Comparison of ENCODE assay signal across 9 cellular contexts in the genomic region with DNA sequence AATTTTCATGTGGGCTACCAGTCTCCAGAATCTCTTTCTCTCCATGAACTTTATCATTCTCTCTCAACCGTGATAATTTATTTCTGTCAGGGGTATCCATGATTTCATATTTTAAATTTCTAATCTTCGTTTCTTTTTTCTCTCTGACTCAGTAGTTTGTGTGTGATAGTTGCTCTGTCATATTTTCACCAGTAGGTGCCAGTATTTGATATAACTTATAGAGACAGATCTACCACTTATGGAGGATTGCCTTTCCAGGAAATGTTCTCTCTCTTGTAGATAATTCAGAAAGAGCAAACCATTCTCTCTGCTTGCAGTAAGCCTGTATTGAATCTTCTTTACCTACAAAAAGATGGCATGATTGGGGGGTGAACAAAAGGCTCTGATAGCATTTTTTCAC.
DNase-seq lines count a peak whose midpoint lies in the region; ATAC-seq and TF ChIP-seq lines count a peak whose summit lies in the region.
"Had no signal": no experiment of that assay in that cellular context is flagged by ENCODE, and none has a peak within 500 bp of the region (broad histone marks: within the 10 kb centered on the region; RNA-seq: fewer than 3 reads in every experiment).

No MANE protein-coding gene starts in this region.

- no peak for DNase-seq in AG04450 (ENCODE audit: low read depth, low spot score)
- peak; percentile 22 for DNase-seq in NCI-H2171 treated with DMSO at 0.1 percent for 48 hours (lab: John Stamatoyannopoulos, UW)
- no peak for DNase-seq in mammary epithelial cell
- no peak for DNase-seq in lung (ENCODE audit: low spot score)
- no peak for DNase-seq in omental fat pad (ENCODE audit: low spot score)
- DNase-seq: stimulated activated naive B cell treated with anti-CD40 and anti-IgM and Interleukin-4, amounts not matched to agents 10 μg/mL and 1 μg/mL and 100 μg/mL, for 72 hours had no signal

- CTCF ChIA-PET in AG04450 (lab: Charles Lee): interaction anchor here (0.5 to 5.4 kb wide), 17 partner anchors 11 to 402 kb away, joined by 3 to 78 read pairs (median 4); partner anchors contain the start of gene RPGR
- CTCF ChIA-PET in mammary epithelial cell (lab: Charles Lee; ENCODE audit: low non-redundant PET): no interaction called here

- dilution Hi-C loops in mammary epithelial cell (cut with HindIII; ENCODE audit: low sequenced_read_pairs): no loop called here

- H3K27me3 ChIP-seq in AG04450 (ENCODE audit: control insufficient read depth, insufficient read depth, low read length) (no peaks in the 10 kb centered on the region), mammary epithelial cell (ENCODE audit: insufficient read depth, low read length) (peaks cover 6% of the 10 kb centered on the region), lung (ENCODE audit: control insufficient read depth, insufficient read depth) (no peaks in the 10 kb centered on the region)

- intact Hi-C loops in mammary epithelial cell (cut with micrococcal nuclease): loop anchor here (1.0 to 2.0 kb wide), 3 partner anchors 181 to 248 kb away; no protein-coding TSS in a partner anchor

- BruUV-seq in mammary epithelial cell (replicated peaks; lab: Mats Ljungman, UMichigan): no TSS peak

- H3K4me2 ChIP-seq in mammary epithelial cell (ENCODE audit: insufficient read depth, low read depth, low read length): no peak overlapping the region

- H3K4me3 ChIP-seq in AG04450 (ENCODE audit: low read depth, low read length): no peak overlapping the region
- no peak overlapping the region for H3K4me3 ChIP-seq in mammary epithelial cell (replicated peaks in 1 of 3; ENCODE audit: insufficient read depth in 1 of 3, low read depth in 2 of 3, low read length in 3 of 3)
- H3K4me3 ChIP-seq in lung: no peak overlapping the region

- ATAC-seq in GM18517 (IDR thresholded peaks at IDR 0.05; ENCODE audit: unreplicated experiment) (peak; percentile 56), lung (ENCODE audit: insufficient read depth, low FRiP score) (no peak), GM18873 (IDR thresholded peaks at IDR 0.05; ENCODE audit: low FRiP score, unreplicated experiment) (no peak), omental fat pad (ENCODE audit: low FRiP score) (no peak), GM19395 (IDR thresholded peaks at IDR 0.05; ENCODE audit: unreplicated experiment) (no peak)

- H3K27ac ChIP-seq in AG04450 (ENCODE audit: low read depth, low read length) (no peak overlapping the region), mammary epithelial cell (ENCODE audit: insufficient read depth, low read depth, low read length) (no peak overlapping the region), lung (ENCODE audit: low read depth in 1 of 2, low read length in 1 of 2) (no peak overlapping the region)

- no peaks in the 10 kb centered on the region for H3K79me2 ChIP-seq in mammary epithelial cell (ENCODE audit: insufficient read depth, low read length)

- H3K4me1 ChIP-seq in mammary epithelial cell (ENCODE audit: insufficient read depth, low read length) (peaks cover 3% of the 10 kb centered on the region), lung (ENCODE audit: control insufficient read depth in 2 of 2, insufficient read depth in 2 of 2, low read length in 2 of 2) (no peaks in the 10 kb centered on the region)

- H3K36me3 ChIP-seq in mammary epithelial cell (ENCODE audit: insufficient read depth, low read length): no peaks in the 10 kb centered on the region
- H3K36me3 ChIP-seq in lung (ENCODE audit: control insufficient read depth in 2 of 2, insufficient read depth in 2 of 2, low read length in 2 of 2): no peaks in the 10 kb centered on the region

- in situ Hi-C loops in mammary epithelial cell (cut with MboI; ENCODE audit: low sequenced_read_pairs in 2 of 2): loop anchor here (10.0 kb wide), 1 partner anchor 248 kb away; no protein-coding TSS in a partner anchor

- H2AFZ ChIP-seq in mammary epithelial cell (ENCODE audit: low read depth, low read length): no peak overlapping the region

- TF ChIP-seq CTCF in AG04450 (IDR thresholded peaks at IDR 0.05; ENCODE audit: low read depth, low read length): peak; percentile 55
- peak; percentile 44 to 61 for TF ChIP-seq CTCF in mammary epithelial cell (conservative IDR thresholded peaks at IDR 0.05 in 1 of 2, IDR thresholded peaks at IDR 0.05 in 1 of 2; ENCODE audit: extremely low read depth in 1 of 2, insufficient read depth in 1 of 2, low read depth in 1 of 2, low read length in 2 of 2)
- TF ChIP-seq CTCF in lung (IDR thresholded peaks at IDR 0.05; ENCODE audit: control extremely low read depth, extremely low read depth): peak; percentile 20
- no peak for TF ChIP-seq CTCF in omental fat pad (IDR thresholded peaks at IDR 0.05)

- H3K9me3 ChIP-seq in AG04450 (ENCODE audit: control insufficient read depth, insufficient read depth, low read length) (no peaks in the 10 kb centered on the region), mammary epithelial cell (replicated peaks; ENCODE audit: insufficient read depth, low read length) (no peaks in the 10 kb centered on the region), lung (ENCODE audit: control insufficient read depth in 2 of 2, insufficient read depth in 1 of 2, low read length in 1 of 2) (no peaks in the 10 kb centered on the region)

- 0% methylated on average over 2 of the region's 2 CpGs for WGBS in mammary epithelial cell (ENCODE audit: low coverage, missing lambda C conversion rate)
- 11 to 22% methylated on average over 2 of the region's 2 CpGs for WGBS in lung, 2 donors

- no peaks in the 10 kb centered on the region for H4K20me1 ChIP-seq in mammary epithelial cell (ENCODE audit: insufficient read depth, low read length)

- POLR2A ChIA-PET in AG04450 (lab: Yijun Ruan, JAX): no interaction called here

- no peak overlapping the region for H3K9ac ChIP-seq in mammary epithelial cell (ENCODE audit: insufficient read depth, low read length)

Comparison
In these comparisons a context has a peak if more than half of its experiments do, and no peak if none do; other contexts are left out.
1. CTCF ChIP-seq: peak in AG04450 (single experiment), mammary epithelial cell (2 of 2) and lung (single experiment); none in omental fat pad (0 of 3).